16 cellular contexts compared by ENCODE assay signal in the genomic region with DNA sequence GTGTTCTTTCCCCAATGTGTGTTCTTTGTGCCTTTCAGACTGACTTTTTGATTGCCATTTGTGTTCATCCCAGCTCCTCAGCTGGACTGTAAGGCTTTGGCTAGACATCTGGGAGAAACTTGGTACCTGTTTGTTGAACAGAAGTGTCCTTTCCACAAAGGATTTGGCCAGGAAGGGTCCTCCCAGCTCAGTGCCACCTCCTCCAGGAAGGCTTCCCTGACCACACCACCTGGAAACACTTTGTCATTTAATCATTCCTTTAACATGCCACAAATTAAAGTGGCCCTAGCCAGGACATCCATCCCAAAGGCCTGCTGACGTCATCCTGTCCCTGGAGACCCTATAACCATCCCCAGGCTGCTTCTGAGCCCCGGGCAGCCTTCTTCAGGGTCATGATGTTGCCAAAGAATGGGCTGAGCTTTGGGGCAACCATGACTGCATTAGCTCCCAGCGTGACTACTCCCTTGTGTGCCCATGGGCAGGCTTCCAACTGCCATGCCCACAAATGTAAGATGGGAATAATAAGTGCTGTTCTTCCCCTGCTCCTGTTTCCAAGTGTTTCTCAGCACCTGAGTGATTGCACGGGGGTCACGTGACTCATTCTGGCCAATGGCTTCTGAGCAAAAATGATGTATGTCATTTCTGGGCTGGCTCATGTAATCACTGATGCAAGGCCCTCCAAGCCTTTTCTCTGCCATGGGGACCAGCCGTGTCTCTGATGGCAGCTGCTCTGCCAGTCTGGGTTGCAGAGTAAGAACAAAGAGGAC.
A peak's percentile ranks its signal among the peaks of the same experiment; 100 is the strongest.
DNase-seq lines count a peak whose midpoint lies in the region; ATAC-seq and TF ChIP-seq lines count a peak whose summit lies in the region.
"Had no signal": no experiment of that assay in that cellular context is flagged by ENCODE, and none has a peak within 500 bp of the region (broad histone marks: within the 10 kb centered on the region; RNA-seq: fewer than 3 reads in every experiment).

No MANE protein-coding gene starts in this region.

- H3K27me3 ChIP-seq in HCT116 (ENCODE audit: insufficient read depth, low read length) (no peaks in the 10 kb centered on the region), RWPE2 (ENCODE audit: insufficient read depth, poor library complexity, severe bottlenecking) (no peaks in the 10 kb centered on the region), foreskin keratinocyte (no peaks in the 10 kb centered on the region)
- H3K27me3 ChIP-seq: BE2C had no signal

- H3K27ac ChIP-seq in HCT116 (ENCODE audit: low read depth, low read length) (no peak overlapping the region), RWPE2 (ENCODE audit: poor library complexity, severe bottlenecking) (no peak overlapping the region), foreskin keratinocyte (no peak overlapping the region)
- H3K27ac ChIP-seq: HL-60, RWPE1 had no signal

- CTCF ChIA-PET in HCT116 (lab: Charles Lee): no interaction called here

- no TSS peak for BruUV-seq in HCT116 (replicated peaks; lab: Mats Ljungman, UMichigan)

- H3K4me1 ChIP-seq in HCT116 (ENCODE audit: control insufficient read depth in 1 of 2, insufficient read depth in 2 of 2, low read length in 2 of 2) (peaks cover 15 to 56% of the 10 kb centered on the region in 2 experiments), RWPE2 (ENCODE audit: insufficient read depth, poor library complexity, severe bottlenecking) (peaks cover 25% of the 10 kb centered on the region), foreskin keratinocyte (peaks cover 31% of the 10 kb centered on the region)
- H3K4me1 ChIP-seq: BE2C had no signal

- no peak for TF ChIP-seq CTCF in HCT116 (IDR thresholded peaks at IDR 0.05 in 2 of 3, conservative IDR thresholded peaks at IDR 0.05 in 1 of 3; ENCODE audit: borderline replicate concordance in 1 of 3, insufficient read depth in 1 of 3, low read depth in 2 of 3, low read length in 2 of 3)
- TF ChIP-seq CTCF in RWPE2 (IDR thresholded peaks at IDR 0.05; ENCODE audit: poor library complexity, severe bottlenecking): no peak
- no peak for TF ChIP-seq CTCF in foreskin keratinocyte (conservative IDR thresholded peaks at IDR 0.05)

- intact Hi-C loops in HCT116 (cut with micrococcal nuclease): no loop called here

- no peaks in the 10 kb centered on the region for H4K20me1 ChIP-seq in HCT116 (ENCODE audit: insufficient read depth)

- RAD21 ChIA-PET in HCT116 (lab: Charles Lee; ENCODE audit: low non-redundant PET in 1 of 2, low total read pairs in 2 of 2, uncharacterized antibody in 2 of 2, unreplicated experiment in 2 of 2): no interaction called here

- no peaks in the 10 kb centered on the region for H3K36me3 ChIP-seq in HCT116 (ENCODE audit: control insufficient read depth in 1 of 2, insufficient read depth in 2 of 2, low read length in 2 of 2)
- H3K36me3 ChIP-seq in RWPE2 (ENCODE audit: low read depth): no peaks in the 10 kb centered on the region
- H3K36me3 ChIP-seq: BE2C had no signal

- no peak overlapping the region for H2AFZ ChIP-seq in HCT116 (ENCODE audit: low read depth, low read length, poor library complexity, severe bottlenecking)

- POLR2A ChIA-PET in HCT116 (lab: Charles Lee): no interaction called here

- in situ Hi-C loops in Caki2 (cut with HindIII; ENCODE audit: low pct_unique_long_range_greater_than_20kb, low sequenced_read_pairs): no loop called here

- no peak overlapping the region for H3K9ac ChIP-seq in HCT116 (ENCODE audit: low read length)

- DNase-seq in Caki2 (ENCODE audit: low read depth) (peak; percentile 96), HCT116 (ENCODE audit: low read depth, low spot score) (no peak), RWPE2 (ENCODE audit: low spot score) (peak; percentile 33), kidney tubule cell (ENCODE audit: low spot score) (peak; percentile 51), foreskin keratinocyte (no peak), NCI-H1436 (lab: John Stamatoyannopoulos, UW) (no peak)
- DNase-seq: BE2C, HCEC 1CT, Kasumi-1, NCI-H1105 treated with DMSO at 0.1 percent for 48 hours, NCI-H187 treated with DMSO at 0.1 percent for 48 hours, T-helper 17 cell had no signal

- no peaks in the 10 kb centered on the region for H3K9me3 ChIP-seq in HCT116 (ENCODE audit: control insufficient read depth in 1 of 2, insufficient read depth in 1 of 2, low read depth in 1 of 2, low read length in 2 of 2)
- no peaks in the 10 kb centered on the region for H3K9me3 ChIP-seq in RWPE2 (ENCODE audit: severe bottlenecking)
- H3K9me3 ChIP-seq: BE2C had no signal

- H3K9me2 ChIP-seq in HCT116 (ENCODE audit: insufficient read depth): no peaks in the 10 kb centered on the region

- no peak for TF ChIP-seq POLR2A in HCT116 (IDR thresholded peaks at IDR 0.05; ENCODE audit: borderline replicate concordance, extremely low read depth, insufficient read depth, insufficient read length)

- ATAC-seq in HCT116 (no peak), RWPE2 (ENCODE audit: low read depth) (no peak), HG03095 (IDR thresholded peaks at IDR 0.05; ENCODE audit: unreplicated experiment) (no peak), foreskin keratinocyte (no peak), HG03439 (IDR thresholded peaks at IDR 0.05; ENCODE audit: unreplicated experiment) (no peak)
- ATAC-seq: T-helper 17 cell had no signal

- H3K4me2 ChIP-seq in HCT116 (ENCODE audit: low read length): 0 out of 2 replicates have a peak overlapping the region, but pooled peaks have one; percentile 2

- H3K4me3 ChIP-seq in HCT116 (replicated peaks in 1 of 2; ENCODE audit: low read depth in 1 of 2, low read length in 2 of 2) (no peak overlapping the region), RWPE2 (ENCODE audit: severe bottlenecking) (no peak overlapping the region)

- no peak for TF ChIP-seq RAD21 in HCT116 (IDR thresholded peaks at IDR 0.05; ENCODE audit: low read depth)

- H3K79me2 ChIP-seq in HCT116 (ENCODE audit: insufficient read depth, low read length): no peaks in the 10 kb centered on the region

TF ChIP-seq in HCT116, 20 proteins besides CTCF, POLR2A, EP300 and RAD21:
- TF ChIP-seq EGR1 (IDR thresholded peaks at IDR 0.05; ENCODE audit: low read depth): no peak
- TF ChIP-seq, protein P1, sequence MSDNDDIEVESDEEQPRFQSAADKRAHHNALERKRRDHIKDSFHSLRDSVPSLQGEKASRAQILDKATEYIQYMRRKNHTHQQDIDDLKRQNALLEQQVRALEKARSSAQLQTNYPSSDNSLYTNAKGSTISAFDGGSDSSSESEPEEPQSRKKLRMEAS (IDR thresholded peaks at IDR 0.05): no peak
- TF ChIP-seq SIN3A (IDR thresholded peaks at IDR 0.05; ENCODE audit: low read depth): no peak
- no peak for TF ChIP-seq EZH2phosphoT487 (IDR thresholded peaks at IDR 0.05; ENCODE audit: borderline replicate concordance)
- TF ChIP-seq CBX3 (IDR thresholded peaks at IDR 0.05; ENCODE audit: low read depth): no peak
- no peak for TF ChIP-seq FOSL1 (IDR thresholded peaks at IDR 0.05; ENCODE audit: low read depth)

Comparison
In these comparisons a context has a peak if more than half of its experiments do, and no peak if none do; other contexts are left out.
1. DNase-seq: peak in Caki2 (single experiment), RWPE2 (single experiment) and kidney tubule cell (single experiment); none in HCT116 (single experiment), foreskin keratinocyte (0 of 2) and NCI-H1436 (single experiment).